In the genomic region with DNA sequence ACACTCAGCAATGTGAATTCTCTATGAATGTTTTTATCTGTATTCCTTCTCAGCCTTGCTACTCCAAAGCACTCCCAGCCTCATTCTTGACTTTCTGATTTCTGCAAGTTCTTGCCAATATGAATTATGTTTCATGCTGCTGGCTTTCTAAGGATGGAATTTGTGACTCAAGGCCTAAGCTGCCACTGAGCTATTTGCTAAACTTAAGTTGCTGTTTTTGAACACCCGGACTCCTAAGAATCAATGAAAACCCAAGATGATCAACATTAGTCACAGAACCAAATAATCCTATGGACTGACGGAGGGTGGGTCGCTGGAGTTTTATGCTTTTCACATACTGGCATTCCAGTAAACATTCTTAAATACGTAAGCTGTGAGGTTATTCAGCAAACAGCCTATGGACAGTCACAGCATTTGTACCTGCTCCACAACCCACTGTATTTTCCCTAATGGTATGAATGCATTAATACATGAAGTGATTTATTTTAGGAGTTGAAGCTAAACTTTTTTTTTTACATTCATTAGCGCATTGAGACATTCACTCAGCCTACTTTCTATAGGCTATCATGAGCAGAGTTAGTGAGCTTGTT, we compare ENCODE assay signal across 16 cellular contexts. TPM values are rescaled to one million over a fixed set of nuclear protein-coding genes. Genes with fewer than 3 reads are reported as not detected.
DNase-seq lines count a peak whose midpoint lies in the region; ATAC-seq and TF ChIP-seq lines count a peak whose summit lies in the region.
"Had no signal": no experiment of that assay in that cellular context is flagged by ENCODE, and none has a peak within 500 bp of the region (broad histone marks: within the 10 kb centered on the region; RNA-seq: fewer than 3 reads in every experiment).

No MANE protein-coding gene starts in this region.

- peak; percentile 87 for DNase-seq in EL
- peak in 1 of 2 donors; percentile 71 for DNase-seq in ascending aorta (ENCODE audit: low spot score in 2 of 2)
- peak; percentile 73 for DNase-seq in fibroblast of villous mesenchyme (ENCODE audit: low read depth)
- no peak for DNase-seq in mesenteric fat pad (ENCODE audit: low spot score)
- no peak for DNase-seq in activated CD8-positive, alpha-beta T cell treated with anti-CD3 and anti-CD28 coated beads for 36 hours
- no peak for DNase-seq in amygdala (lab: John Stamatoyannopoulos, UW)
- no peak for DNase-seq in cerebellar cortex (ENCODE audit: low spot score)
- DNase-seq: activated CD4-positive, alpha-beta T cell treated with anti-CD3 and anti-CD28 coated beads, Interleukin-2, amount 50 U/mL, for 4 hours; caudate nucleus; CD4-positive, CD25-positive, alpha-beta regulatory T cell; Karpas-422; NCI-H187 treated with DMSO at 0.1 percent for 48 hours; NCI-H748 treated with DMSO at 0.1 percent for 48 hours; pancreas had no signal

- no peaks in the 10 kb centered on the region for H3K36me3 Mint-ChIP-seq in activated CD8-positive, alpha-beta T cell treated with anti-CD3 and anti-CD28 coated beads for 36 hours (ENCODE audit: low read depth)
- H3K36me3 Mint-ChIP-seq: CD4-positive, CD25-positive, alpha-beta regulatory T cell; memory B cell had no signal

- peak overlapping the region; percentile 44 for H3K9ac ChIP-seq in skeletal muscle satellite cell (ENCODE audit: low read depth, low read length)

- intact Hi-C loops in ascending aorta (cut with DNase I): no loop called here
- intact Hi-C loops in activated CD8-positive, alpha-beta T cell treated with anti-CD3 and anti-CD28 coated beads for 36 hours (cut with micrococcal nuclease): no loop called here

- no peaks in the 10 kb centered on the region for H3K9me3 ChIP-seq in ascending aorta
- H3K9me3 ChIP-seq in skeletal muscle satellite cell (replicated peaks; ENCODE audit: low read length): no peaks in the 10 kb centered on the region
- H3K9me3 ChIP-seq: pancreas had no signal

- no peak overlapping the region for H3K27ac Mint-ChIP-seq in activated CD8-positive, alpha-beta T cell treated with anti-CD3 and anti-CD28 coated beads for 36 hours
- H3K27ac Mint-ChIP-seq: CD4-positive, CD25-positive, alpha-beta regulatory T cell; memory B cell had no signal

- no peaks in the 10 kb centered on the region for H3K4me1 Mint-ChIP-seq in activated CD8-positive, alpha-beta T cell treated with anti-CD3 and anti-CD28 coated beads for 36 hours (ENCODE audit: low read depth)
- H3K4me1 Mint-ChIP-seq: CD4-positive, CD25-positive, alpha-beta regulatory T cell had no signal

- peak overlapping the region; percentile 42 for H3K4me2 ChIP-seq in skeletal muscle satellite cell (ENCODE audit: low read length)

- POLR2A ChIA-PET in activated CD8-positive, alpha-beta T cell treated with anti-CD3 and anti-CD28 coated beads for 36 hours (lab: Charles Lee): no interaction called here

- H3K4me1 ChIP-seq in ascending aorta (peaks cover 0 to 24% of the 10 kb centered on the region in 2 donors), skeletal muscle satellite cell (ENCODE audit: control insufficient read depth, insufficient read depth, low read length) (peaks cover 19% of the 10 kb centered on the region)
- H3K4me1 ChIP-seq: pancreas had no signal

- TF ChIP-seq CTCF in ascending aorta (IDR thresholded peaks at IDR 0.05): no peak
- no peak for TF ChIP-seq CTCF in fibroblast of villous mesenchyme (IDR thresholded peaks at IDR 0.05; ENCODE audit: insufficient read depth, low read depth, low read length)
- TF ChIP-seq CTCF in activated CD8-positive, alpha-beta T cell treated with anti-CD3 and anti-CD28 coated beads for 36 hours (IDR thresholded peaks at IDR 0.05): no peak

- peaks cover 5% of the 10 kb centered on the region for H3K27me3 Mint-ChIP-seq in activated CD8-positive, alpha-beta T cell treated with anti-CD3 and anti-CD28 coated beads for 36 hours
- H3K27me3 Mint-ChIP-seq: memory B cell had no signal

- no peaks in the 10 kb centered on the region for H3K27me3 ChIP-seq in ascending aorta
- H3K27me3 ChIP-seq in skeletal muscle satellite cell (ENCODE audit: control insufficient read depth, insufficient read depth, low read length): no peaks in the 10 kb centered on the region
- H3K27me3 ChIP-seq: pancreas had no signal

- H3K27ac ChIP-seq in ascending aorta: peak overlapping the region; percentile 84 to 87
- H3K27ac ChIP-seq: pancreas had no signal

- H3K9me3 Mint-ChIP-seq in activated CD8-positive, alpha-beta T cell treated with anti-CD3 and anti-CD28 coated beads for 36 hours: no peaks in the 10 kb centered on the region
- H3K9me3 Mint-ChIP-seq: CD4-positive, CD25-positive, alpha-beta regulatory T cell; memory B cell had no signal

- ATAC-seq in activated CD8-positive, alpha-beta T cell treated with anti-CD3 and anti-CD28 coated beads for 36 hours: no peak
- ATAC-seq: pancreas had no signal

- no peak overlapping the region for H3K4me3 Mint-ChIP-seq in activated CD8-positive, alpha-beta T cell treated with anti-CD3 and anti-CD28 coated beads for 36 hours
- H3K4me3 Mint-ChIP-seq: CD4-positive, CD25-positive, alpha-beta regulatory T cell; memory B cell had no signal

- H3K36me3 ChIP-seq in ascending aorta (no peaks in the 10 kb centered on the region), skeletal muscle satellite cell (ENCODE audit: insufficient read depth, low read length) (no peaks in the 10 kb centered on the region)
- H3K36me3 ChIP-seq: pancreas had no signal

- H3K4me3 ChIP-seq in ascending aorta (no peak overlapping the region), fibroblast of villous mesenchyme (ENCODE audit: low read depth, low read length) (no peak overlapping the region), skeletal muscle satellite cell (ENCODE audit: low read length) (no peak overlapping the region)
- H3K4me3 ChIP-seq: pancreas had no signal

- CTCF ChIA-PET in activated CD8-positive, alpha-beta T cell treated with anti-CD3 and anti-CD28 coated beads for 36 hours (lab: Charles Lee): interaction anchor here (1.0 kb wide), 1 partner anchor 11 kb away, joined by 6 read pairs; no protein-coding TSS in a partner anchor

RNA-seq across cellular contexts. Expression of gene PXDC1, which starts 8.2 kb away (rescaled TPM):
- total RNA-seq in ascending aorta (310 TPM), fibroblast of villous mesenchyme (82.1 and 92.4 TPM in 2 replicates), mesenteric fat pad (133 TPM)
- 31.2 and 33.6 TPM in 2 replicates for total RNA-seq in skeletal muscle satellite cell (2012; rRNA removed)
- under 1 TPM; 0.29 to 0.36 TPM for total RNA-seq in activated CD8-positive, alpha-beta T cell treated with anti-CD3 and anti-CD28 coated beads for 36 hours

Comparison
In these comparisons a context has a peak if more than half of its experiments do, and no peak if none do; other contexts are left out.
1. DNase-seq: peak in EL (single experiment) and fibroblast of villous mesenchyme (single experiment); none in mesenteric fat pad (single experiment), activated CD8-positive, alpha-beta T cell treated with anti-CD3 and anti-CD28 coated beads for 36 hours (single experiment), amygdala (0 of 56) and cerebellar cortex (single experiment).
2. RNA of gene PXDC1, which starts 8.2 kb away (total RNA-seq): 310 TPM in ascending aorta (single experiment), 133 TPM in mesenteric fat pad (single experiment) and 82.1 to 92.4 TPM in fibroblast of villous mesenchyme; 0.29 to 0.36 TPM in activated CD8-positive, alpha-beta T cell treated with anti-CD3 and anti-CD28 coated beads for 36 hours; every median in the first group is over 10 times any median in the second.